ENCODE assay signal across 31 cellular contexts in genomic region chrX:122555925-122556324, GRCh38.
"Had no signal": no experiment of that assay in that cellular context is flagged by ENCODE, and none has a peak within 500 bp of the region (broad histone marks: within the 10 kb centered on the region; RNA-seq: fewer than 3 reads in every experiment).

No MANE protein-coding gene starts in this region.

- DNase-seq: activated effector memory CD4-positive, alpha-beta T cell treated with anti-CD3 and anti-CD28 coated beads, Interleukin-2, amount 50 U/mL, for 16 hours; activated effector memory CD4-positive, alpha-beta T cell treated with Interleukin-2 at 50 U/mL for 16 hours; activated gamma-delta T cell; activated gamma-delta T cell treated with Interleukin-2 at 50 U/mL for 16 hours; activated naive CD4-positive, alpha-beta T cell; activated naive CD4-positive, alpha-beta T cell treated with anti-CD3 and anti-CD28 coated beads for 36 hours; activated naive CD4-positive, alpha-beta T cell treated with anti-CD3 and anti-CD28 coated beads, Interleukin-2, amount 10 ng/mL, durations not matched to agents 7 days and 5 days; activated naive CD4-positive, alpha-beta T cell treated with anti-CD3 and anti-CD28 coated beads, Interleukin-2, amount 50 U/mL, for 16 hours; activated naive CD4-positive, alpha-beta T cell treated with Interleukin-2 at 50 U/mL for 16 hours; activated naive CD8-positive, alpha-beta T cell treated with anti-CD3 and anti-CD28 coated beads for 36 hours; activated naive CD8-positive, alpha-beta T cell treated with anti-CD3 and anti-CD28 coated beads, Interleukin-2, amount 10 ng/mL, durations not matched to agents 7 days and 5 days; activated naive CD8-positive, alpha-beta T cell treated with anti-CD3 and anti-CD28 coated beads, Interleukin-2, amount 50 U/mL, for 24 hours; activated T-cell treated with anti-CD3 and anti-CD28 coated beads, Interleukin-2, amount 50 U/mL, for 1 hour; activated T-cell treated with anti-CD3 and anti-CD28 coated beads, Interleukin-2, amount 50 U/mL, for 24 hours; activated T-cell treated with anti-CD3 and anti-CD28 coated beads, Interleukin-2, amount 50 U/mL, for 4 hours; activated T-cell treated with anti-CD3 and anti-CD28 coated beads, Interleukin-2, amount 50 U/mL, for 48 hours; activated T-cell treated with anti-CD3 and anti-CD28 coated beads, Interleukin-2, amount 50 U/mL, for 72 hours; adrenal gland; amniotic stem cell; amygdala; anterior cingulate cortex; aorta; body of pancreas; brain microvascular endothelial cell; central memory CD4-positive, alpha-beta T cell; cerebellar nuclear complex had no signal

- H3K27ac ChIP-seq: adrenal gland, ascending aorta, body of pancreas, brain microvascular endothelial cell, breast epithelium, cardiac muscle cell had no signal

- H3K27me3 ChIP-seq: ascending aorta, body of pancreas, brain microvascular endothelial cell, breast epithelium, cardiac muscle cell had no signal

- H3K4me3 ChIP-seq: adrenal gland, ascending aorta, body of pancreas, breast epithelium, cardiac muscle cell had no signal

- FAIRE-seq: astrocyte, bronchial epithelial cell had no signal

- H3K36me3 ChIP-seq: adrenal gland, ascending aorta, brain microvascular endothelial cell, breast epithelium, cardiac muscle cell had no signal

- H3K4me1 ChIP-seq: adrenal gland, ascending aorta, body of pancreas, breast epithelium had no signal

- H3K9me3 ChIP-seq: adrenal gland, ascending aorta, body of pancreas had no signal
